ENCODE assay signal across 1 cellular context in genomic region chr12:19140381-19141236, GRCh38.
TF ChIP-seq lines count a peak whose summit lies in the region.

No MANE protein-coding gene starts in this region.

TF ChIP-seq in GM23338, 12 proteins besides CTCF, POLR2A, EP300 and RAD21 (continued from another document):
- TF ChIP-seq EZH2phosphoT487 (IDR thresholded peaks at IDR 0.05; ENCODE audit: unreplicated experiment) = no peak
